ENCODE assay signal across 32 cellular contexts in the genomic region with DNA sequence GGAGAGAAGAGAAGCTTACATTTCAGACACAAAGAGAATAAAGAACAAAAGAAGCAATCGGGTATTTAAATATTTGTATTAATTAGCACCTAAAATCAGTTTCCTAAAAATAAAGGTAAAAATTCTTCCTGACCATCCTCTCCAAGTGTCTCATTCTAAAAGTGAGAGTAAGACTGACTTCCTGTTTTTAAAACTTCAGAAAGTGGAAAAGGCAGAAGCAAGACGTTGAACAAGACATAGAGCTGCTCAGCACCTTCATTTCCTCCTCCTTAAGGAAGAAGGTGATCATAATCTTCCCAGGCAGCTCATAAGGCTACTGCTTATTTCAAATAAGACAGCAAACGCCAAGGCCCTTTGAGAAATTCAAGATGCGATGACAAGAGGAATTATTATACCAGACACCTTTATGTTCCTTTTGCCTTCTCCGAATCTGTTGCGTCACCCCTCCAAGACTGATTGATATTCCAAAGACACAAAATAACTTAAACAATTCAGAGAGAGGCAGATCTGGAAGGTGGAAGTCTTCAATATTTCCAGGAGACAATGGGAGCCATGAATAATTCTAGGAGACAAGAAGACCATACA.
A peak's percentile ranks its signal among the peaks of the same experiment; 100 is the strongest.
DNase-seq lines count a peak whose midpoint lies in the region; ATAC-seq, FAIRE-seq and TF ChIP-seq lines count a peak whose summit lies in the region.
"Had no signal": no experiment of that assay in that cellular context is flagged by ENCODE, and none has a peak within 500 bp of the region (broad histone marks: within the 10 kb centered on the region; RNA-seq: fewer than 3 reads in every experiment).

No MANE protein-coding gene starts in this region.

- H3K79me2 ChIP-seq in smooth muscle cell (ENCODE audit: low read depth) (no peaks in the 10 kb centered on the region), PC-3 (ENCODE audit: low read length) (no peaks in the 10 kb centered on the region)

- no peak overlapping the region for H3K9ac ChIP-seq in smooth muscle cell (ENCODE audit: low read depth)
- no peak overlapping the region for H3K9ac ChIP-seq in PC-3 (ENCODE audit: low read length)
- H3K9ac ChIP-seq in mesenchymal stem cell (ENCODE audit: low read length) = no peak overlapping the region
- H3K9ac ChIP-seq: GM23248 had no signal

- no peak for TF ChIP-seq CTCF in smooth muscle cell (IDR thresholded peaks at IDR 0.05; ENCODE audit: borderline replicate concordance, insufficient read depth, poor library complexity, severe bottlenecking)
- no peak for TF ChIP-seq CTCF in PC-3 (conservative IDR thresholded peaks at IDR 0.05; ENCODE audit: low read depth, low read length)

- H3K4me3 Mint-ChIP-seq in activated T-cell treated with anti-CD3 and anti-CD28 coated beads, Interleukin-2, amount 50 U/mL, for 4 hours = no peak overlapping the region
- H3K4me3 Mint-ChIP-seq: activated CD8-positive, alpha-beta memory T cell treated with anti-CD3 and anti-CD28 coated beads, Interleukin-2, amount 10 ng/mL, durations not matched to agents 7 days and 5 days had no signal

- CTCF ChIA-PET in PC-3 (lab: Charles Lee) = no interaction called here

- POLR2A ChIA-PET in PC-3 (lab: Charles Lee; ENCODE audit: unreplicated experiment) = no interaction called here

- no peaks in the 10 kb centered on the region for H3K4me1 Mint-ChIP-seq in activated T-cell treated with anti-CD3 and anti-CD28 coated beads, Interleukin-2, amount 50 U/mL, for 4 hours (ENCODE audit: low read depth)
- H3K4me1 Mint-ChIP-seq: activated CD8-positive, alpha-beta memory T cell treated with anti-CD3 and anti-CD28 coated beads, Interleukin-2, amount 10 ng/mL, durations not matched to agents 7 days and 5 days had no signal

- H4K20me1 ChIP-seq in smooth muscle cell (ENCODE audit: low read depth) (no peaks in the 10 kb centered on the region), PC-3 (ENCODE audit: low read length) (no peaks in the 10 kb centered on the region)

- no peaks in the 10 kb centered on the region for H3K79me1 ChIP-seq in mesenchymal stem cell (replicated peaks; ENCODE audit: low read length, poor library complexity, severe bottlenecking)

- H3K36me3 ChIP-seq in smooth muscle cell (ENCODE audit: low read depth) = no peaks in the 10 kb centered on the region
- H3K36me3 ChIP-seq in PC-3 (ENCODE audit: low read depth, low read length) = no peaks in the 10 kb centered on the region
- H3K36me3 ChIP-seq in mesenchymal stem cell (ENCODE audit: control insufficient read depth in 1 of 2, insufficient read depth in 2 of 2, low read depth in 1 of 2, low read length in 2 of 2) = no peaks in the 10 kb centered on the region
- H3K36me3 ChIP-seq: BE2C, ovary, uterus had no signal

- H2AK5ac ChIP-seq in mesenchymal stem cell (ENCODE audit: low read length, severe bottlenecking) = no peak overlapping the region

- TF ChIP-seq POLR2A in GM12891 (IDR thresholded peaks at IDR 0.05; ENCODE audit: low read depth, low read length) = no peak

- H3K4ac ChIP-seq in mesenchymal stem cell (ENCODE audit: low read depth in 1 of 2, low read length in 2 of 2) = no peak overlapping the region

- ATAC-seq in PC-3 = no peak
- ATAC-seq in HG02981 (IDR thresholded peaks at IDR 0.05; ENCODE audit: unreplicated experiment) = no peak
- ATAC-seq in activated T-cell treated with anti-CD3 and anti-CD28 coated beads, Interleukin-2, amount 50 U/mL, for 4 hours = no peak
- ATAC-seq: activated CD8-positive, alpha-beta memory T cell treated with anti-CD3 and anti-CD28 coated beads, Interleukin-2, amount 10 ng/mL, durations not matched to agents 7 days and 5 days had no signal

- H2BK120ac ChIP-seq in mesenchymal stem cell (ENCODE audit: low read depth, low read length) = no peak overlapping the region

- DNase-seq in GM12891 (ENCODE audit: insufficient read length, low spot score) (no peak), NOMO-1 (lab: John Stamatoyannopoulos, UW; ENCODE audit: unreplicated experiment in 2 of 2) (peak; percentile 26 to 68), amniotic epithelial cell (ENCODE audit: low read depth) (peak; percentile 12), smooth muscle cell (lab: John Stamatoyannopoulos, UW; ENCODE audit: unreplicated experiment) (no peak), PC-3 (no peak), mesenchymal stem cell (no peak)
- DNase-seq in activated T-cell treated with anti-CD3 and anti-CD28 coated beads, Interleukin-2, amount 50 U/mL, for 4 hours = no peak
- DNase-seq: activated CD4-positive, alpha-beta T cell treated with anti-CD3 and anti-CD28 coated beads, Interleukin-2, amount 50 U/mL, for 4 hours; activated CD8-positive, alpha-beta memory T cell treated with anti-CD3 and anti-CD28 coated beads, Interleukin-2, amount 10 ng/mL, durations not matched to agents 7 days and 5 days; activated gamma-delta T cell treated with Interleukin-2 at 50 U/mL for 16 hours; activated T-cell treated with anti-CD3 and anti-CD28 coated beads, Interleukin-2, amount 50 U/mL, for 48 hours; effector memory CD4-positive, alpha-beta T cell; GM23248; hippocampal formation; MM.1S; NCI-H1436 treated with DMSO at 0.1 percent for 48 hours; NCI-H2081 treated with DMSO at 0.1 percent for 48 hours; NCI-H345; NCI-H69; ovary; retina; stimulated activated naive CD4-positive, alpha-beta T cell treated with Interleukin-2 at 50 U/mL for 16 hours; testis; uterus had no signal

- FAIRE-seq in GM12891 (lab: Jason Lieb, UNC) = no peak
- FAIRE-seq: HTR-8/SVneo, TTC549 had no signal

- H3K27ac ChIP-seq in smooth muscle cell (ENCODE audit: low read depth) (peak overlapping the region; percentile 7), PC-3 (ENCODE audit: low read length) (no peak overlapping the region), mesenchymal stem cell (ENCODE audit: low read length, poor library complexity, severe bottlenecking) (no peak overlapping the region)
- H3K27ac ChIP-seq: coronary artery, epithelial cell of prostate, GM23248, ovary, skin epidermis, testis, uterus had no signal

- H2BK15ac ChIP-seq in mesenchymal stem cell (ENCODE audit: low read depth, poor library complexity, severe bottlenecking) = no peak overlapping the region

- H3K27me3 ChIP-seq in smooth muscle cell (ENCODE audit: low read depth) (no peaks in the 10 kb centered on the region), PC-3 (ENCODE audit: low read length) (no peaks in the 10 kb centered on the region), mesenchymal stem cell (ENCODE audit: control insufficient read depth in 1 of 2, insufficient read depth in 1 of 2, low read length in 2 of 2) (peaks cover 12 to 23% of the 10 kb centered on the region in 2 experiments)
- H3K27me3 ChIP-seq: BE2C, ovary, testis, uterus had no signal

- no peak overlapping the region for H3K23ac ChIP-seq in mesenchymal stem cell (ENCODE audit: low read length in 2 of 2)

- H4K8ac ChIP-seq in mesenchymal stem cell (ENCODE audit: low read length) = no peak overlapping the region

- H3K14ac ChIP-seq in mesenchymal stem cell (ENCODE audit: low read length in 2 of 2) = no peak overlapping the region

- peaks cover 3% of the 10 kb centered on the region for H3K36me3 Mint-ChIP-seq in activated T-cell treated with anti-CD3 and anti-CD28 coated beads, Interleukin-2, amount 50 U/mL, for 4 hours (ENCODE audit: insufficient read depth)

- BruUV-seq in PC-3 (replicated peaks; lab: Mats Ljungman, UMichigan) = no TSS peak

- 77% methylated on average over 6 of the region's 6 CpGs for WGBS in smooth muscle cell (ENCODE audit: low lambda C conversion rate)
- 81% methylated on average over 5 of the region's 6 CpGs for WGBS in mesenchymal stem cell

- H4K91ac ChIP-seq in mesenchymal stem cell (ENCODE audit: low read length) = no peak overlapping the region

- H3K4me2 ChIP-seq in smooth muscle cell = no peak overlapping the region
- no peak overlapping the region for H3K4me2 ChIP-seq in PC-3 (ENCODE audit: low read length)
- no peak overlapping the region for H3K4me2 ChIP-seq in mesenchymal stem cell (ENCODE audit: low read length, poor library complexity, severe bottlenecking)

- peaks cover 19% of the 10 kb centered on the region for H3K9me3 ChIP-seq in smooth muscle cell (replicated peaks; ENCODE audit: low read depth)
- H3K9me3 ChIP-seq in PC-3 (ENCODE audit: low read length) = no peaks in the 10 kb centered on the region
- peaks cover 24% of the 10 kb centered on the region for H3K9me3 ChIP-seq in mesenchymal stem cell (ENCODE audit: control insufficient read depth, low read length)
- H3K9me3 ChIP-seq: ovary, testis had no signal

- H3K27me3 Mint-ChIP-seq in activated T-cell treated with anti-CD3 and anti-CD28 coated beads, Interleukin-2, amount 50 U/mL, for 4 hours (ENCODE audit: low read depth) = peaks cover 7% of the 10 kb centered on the region

- no peak overlapping the region for H2BK5ac ChIP-seq in mesenchymal stem cell (ENCODE audit: low read depth, low read length, poor library complexity, severe bottlenecking)

- peaks cover 30% of the 10 kb centered on the region for H3K9me3 Mint-ChIP-seq in activated T-cell treated with anti-CD3 and anti-CD28 coated beads, Interleukin-2, amount 50 U/mL, for 4 hours

- H2AFZ ChIP-seq in smooth muscle cell (ENCODE audit: low read depth) (no peak overlapping the region), PC-3 (ENCODE audit: low read length) (no peak overlapping the region), mesenchymal stem cell (ENCODE audit: low read depth, low read length) (no peak overlapping the region)
- H2AFZ ChIP-seq: GM23248 had no signal

- H3F3A ChIP-seq in smooth muscle cell (ENCODE audit: low read depth) = peaks cover 16% of the 10 kb centered on the region
- H3F3A ChIP-seq in PC-3 (ENCODE audit: low read length, unreplicated experiment) = no peaks in the 10 kb centered on the region

- H3K18ac ChIP-seq in mesenchymal stem cell (ENCODE audit: low read depth in 1 of 2, low read length in 2 of 2) = no peak overlapping the region

- H3K9me2 ChIP-seq in PC-3 (replicated peaks; ENCODE audit: low read length) = no peaks in the 10 kb centered on the region

- no peak overlapping the region for H2BK12ac ChIP-seq in mesenchymal stem cell (ENCODE audit: low read length in 2 of 2)

- intact Hi-C loops in PC-3 (cut with micrococcal nuclease) = no loop called here

- H3K4me1 ChIP-seq in smooth muscle cell (ENCODE audit: low read depth) = no peaks in the 10 kb centered on the region
- H3K4me1 ChIP-seq in PC-3 (ENCODE audit: insufficient read depth, low read length) = no peaks in the 10 kb centered on the region
- H3K4me1 ChIP-seq in mesenchymal stem cell (ENCODE audit: control insufficient read depth, insufficient read depth, low read depth, low read length) = peaks cover 2% of the 10 kb centered on the region
- H3K4me1 ChIP-seq: testis, uterus had no signal

- H3K4me3 ChIP-seq in smooth muscle cell (no peak overlapping the region), PC-3 (ENCODE audit: low read length) (no peak overlapping the region), mesenchymal stem cell (ENCODE audit: insufficient read depth in 1 of 2, low read depth in 1 of 2, low read length in 2 of 2) (no peak overlapping the region)
- H3K4me3 ChIP-seq: coronary artery, GM23248, lung, ovary, skin epidermis, testis, uterus had no signal

TF ChIP-seq in GM12891, 5 proteins besides CTCF, POLR2A, EP300 and RAD21:
- TF ChIP-seq SPI1 (IDR thresholded peaks at IDR 0.05; ENCODE audit: low read depth, low read length) = peak; percentile 85
- no peak for TF ChIP-seq POLR2AphosphoS5 (IDR thresholded peaks at IDR 0.05; ENCODE audit: low read depth, low read length)

Comparison
In these comparisons a context has a peak if more than half of its experiments do, and no peak if none do; other contexts are left out.
1. DNase-seq: peak in NOMO-1 (2 of 2) and amniotic epithelial cell (single experiment); none in GM12891 (single experiment), smooth muscle cell (single experiment), PC-3 (single experiment), activated T-cell treated with anti-CD3 and anti-CD28 coated beads, Interleukin-2, amount 50 U/mL, for 4 hours (single experiment) and mesenchymal stem cell (single experiment).